Comparison of ENCODE assay signal across 22 cellular contexts in the genomic region with DNA sequence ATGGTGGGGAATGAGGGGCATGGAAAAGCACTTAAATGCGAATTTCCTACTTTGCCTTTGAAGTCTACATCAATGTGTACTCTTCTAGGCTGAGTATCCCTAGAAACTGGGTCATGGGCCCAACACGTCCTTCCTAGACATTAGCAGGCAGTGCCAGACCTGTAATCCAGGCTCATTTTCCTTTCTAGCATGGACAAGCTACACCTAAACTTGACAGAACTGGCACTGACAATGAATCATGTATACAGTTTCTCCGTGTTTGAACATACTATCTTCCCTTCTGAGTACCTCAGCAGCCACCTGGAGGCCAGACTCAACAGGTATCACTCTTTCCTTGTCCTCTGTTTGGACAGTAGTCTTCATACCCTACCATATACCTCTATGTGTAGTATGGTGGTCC. TPM values are rescaled to one million over a fixed set of nuclear protein-coding genes. Genes with fewer than 3 reads are reported as not detected.
DNase-seq lines count a peak whose midpoint lies in the region; ATAC-seq and TF ChIP-seq lines count a peak whose summit lies in the region.
"Had no signal": no experiment of that assay in that cellular context is flagged by ENCODE, and none has a peak within 500 bp of the region (broad histone marks: within the 10 kb centered on the region; RNA-seq: fewer than 3 reads in every experiment).

No MANE protein-coding gene starts in this region.

- in situ Hi-C loops in mammary epithelial cell (cut with MboI; ENCODE audit: low sequenced_read_pairs in 2 of 2), result no loop called here

- dilution Hi-C loops in mammary epithelial cell (cut with HindIII; ENCODE audit: low sequenced_read_pairs), result no loop called here

- H3K27ac Mint-ChIP-seq in activated CD4-positive, alpha-beta memory T cell treated with anti-CD3 and anti-CD28 coated beads for 36 hours, result peak overlapping the region; percentile 95
- H3K27ac Mint-ChIP-seq in activated CD4-positive, alpha-beta memory T cell treated with anti-CD3 and anti-CD28 coated beads, Interleukin-2, amount 10 ng/mL, durations not matched to agents 7 days and 5 days, result no peak overlapping the region
- H3K27ac Mint-ChIP-seq in MCF 10A (ENCODE audit: low read depth, unreplicated experiment), result no peak overlapping the region
- H3K27ac Mint-ChIP-seq: B cell had no signal

- H3K4me3 ChIP-seq in mammary epithelial cell (replicated peaks in 1 of 3; ENCODE audit: insufficient read depth in 1 of 3, low read depth in 2 of 3, low read length in 3 of 3) (no peak overlapping the region), epithelial cell of esophagus (ENCODE audit: low read length) (no peak overlapping the region), aorta (ENCODE audit: low read length in 2 of 2) (no peak overlapping the region)
- H3K4me3 ChIP-seq: PC-9 had no signal

- peaks cover 4% of the 10 kb centered on the region for H3K27me3 ChIP-seq in mammary epithelial cell (ENCODE audit: insufficient read depth, low read length)
- no peaks in the 10 kb centered on the region for H3K27me3 ChIP-seq in aorta (ENCODE audit: control insufficient read depth in 1 of 2, insufficient read depth in 2 of 2, low read length in 1 of 2)

- CTCF ChIA-PET in activated CD4-positive, alpha-beta memory T cell treated with anti-CD3 and anti-CD28 coated beads for 36 hours (lab: Charles Lee), result interaction anchor here (0.6 to 1.3 kb wide), 2 partner anchors 179 to 1102 kb away, joined by 3 to 4 read pairs; no protein-coding TSS in a partner anchor
- CTCF ChIA-PET in activated CD4-positive, alpha-beta memory T cell treated with anti-CD3 and anti-CD28 coated beads, Interleukin-2, amount 10 ng/mL, durations not matched to agents 7 days and 5 days (lab: Charles Lee), result no interaction called here
- CTCF ChIA-PET in mammary epithelial cell (lab: Charles Lee; ENCODE audit: low non-redundant PET), result no interaction called here
- CTCF ChIA-PET in MCF 10A (lab: Yijun Ruan, JAX), result interaction anchor here (1.0 kb wide), 1 partner anchor 9 kb away, joined by 3 read pairs; no protein-coding TSS in a partner anchor

- no peak overlapping the region for H3K4me2 ChIP-seq in mammary epithelial cell (ENCODE audit: insufficient read depth, low read depth, low read length)
- H3K4me2 ChIP-seq: PC-9 had no signal

- peaks cover 78% of the 10 kb centered on the region for H3K36me3 Mint-ChIP-seq in activated CD4-positive, alpha-beta memory T cell treated with anti-CD3 and anti-CD28 coated beads for 36 hours
- H3K36me3 Mint-ChIP-seq in activated CD4-positive, alpha-beta memory T cell treated with anti-CD3 and anti-CD28 coated beads, Interleukin-2, amount 10 ng/mL, durations not matched to agents 7 days and 5 days (ENCODE audit: low read depth), result peaks cover 94% of the 10 kb centered on the region
- peaks cover 5% of the 10 kb centered on the region for H3K36me3 Mint-ChIP-seq in MCF 10A (ENCODE audit: insufficient read depth, unreplicated experiment)

- H3K27me3 Mint-ChIP-seq in activated CD4-positive, alpha-beta memory T cell treated with anti-CD3 and anti-CD28 coated beads for 36 hours, result no peaks in the 10 kb centered on the region
- no peaks in the 10 kb centered on the region for H3K27me3 Mint-ChIP-seq in activated CD4-positive, alpha-beta memory T cell treated with anti-CD3 and anti-CD28 coated beads, Interleukin-2, amount 10 ng/mL, durations not matched to agents 7 days and 5 days
- peaks cover 85% of the 10 kb centered on the region for H3K27me3 Mint-ChIP-seq in MCF 10A (ENCODE audit: insufficient read depth, unreplicated experiment)
- H3K27me3 Mint-ChIP-seq: B cell had no signal

- H3K9me3 ChIP-seq in mammary epithelial cell (replicated peaks; ENCODE audit: insufficient read depth, low read length) (no peaks in the 10 kb centered on the region), aorta (ENCODE audit: control insufficient read depth, low read length) (no peaks in the 10 kb centered on the region)

- no TSS peak for BruUV-seq in mammary epithelial cell (replicated peaks; lab: Mats Ljungman, UMichigan)
- no TSS peak for BruUV-seq in MCF 10A (replicated peaks; lab: Mats Ljungman, UMichigan)

- WGBS in mammary epithelial cell (ENCODE audit: low coverage, missing lambda C conversion rate), result 59% methylated on average over 2 of the region's 3 CpGs
- WGBS in aorta, 2 donors, result 83 to 85% methylated on average over 3 of the region's 3 CpGs

- no peak for DNase-seq in activated CD4-positive, alpha-beta memory T cell treated with anti-CD3 and anti-CD28 coated beads for 36 hours
- no peak for DNase-seq in activated CD4-positive, alpha-beta memory T cell treated with anti-CD3 and anti-CD28 coated beads, Interleukin-2, amount 10 ng/mL, durations not matched to agents 7 days and 5 days
- peak; percentile 3 for DNase-seq in mammary epithelial cell
- no peak for DNase-seq in MCF 10A (ENCODE audit: unreplicated experiment)
- peak; percentile 67 for DNase-seq in epithelial cell of esophagus (ENCODE audit: low read depth)
- no peak for DNase-seq in aorta
- DNase-seq: KBM-7, NCI-H1092 treated with DMSO at 0.1 percent for 48 hours, NCI-H1436 treated with DMSO at 0.1 percent for 48 hours, NCI-H1930, NCI-H2227 treated with DMSO at 0.1 percent for 48 hours, NCI-H510A, PC-9, RPMI8226, SHP77 had no signal

- intact Hi-C loops in activated CD4-positive, alpha-beta memory T cell treated with anti-CD3 and anti-CD28 coated beads for 36 hours (cut with micrococcal nuclease), result loop anchor here (2.0 to 10.0 kb wide), 3 partner anchors 37 to 249 kb away; no protein-coding TSS in a partner anchor
- intact Hi-C loops in mammary epithelial cell (cut with micrococcal nuclease) (no loop called here), MCF 10A (cut with micrococcal nuclease) (no loop called here), aorta (cut with DNase I) (loop anchor here in 1 of 2 donors (10.0 kb wide), 1 partner anchor 71 kb away; no protein-coding TSS in a partner anchor)

- peaks cover 48% of the 10 kb centered on the region for H3K4me1 Mint-ChIP-seq in activated CD4-positive, alpha-beta memory T cell treated with anti-CD3 and anti-CD28 coated beads for 36 hours (ENCODE audit: low read depth)
- peaks cover 14% of the 10 kb centered on the region for H3K4me1 Mint-ChIP-seq in activated CD4-positive, alpha-beta memory T cell treated with anti-CD3 and anti-CD28 coated beads, Interleukin-2, amount 10 ng/mL, durations not matched to agents 7 days and 5 days
- H3K4me1 Mint-ChIP-seq in MCF 10A (ENCODE audit: insufficient read depth, unreplicated experiment), result no peaks in the 10 kb centered on the region

- no peak for TF ChIP-seq CTCF in mammary epithelial cell (conservative IDR thresholded peaks at IDR 0.05 in 1 of 2, IDR thresholded peaks at IDR 0.05 in 1 of 2; ENCODE audit: extremely low read depth in 1 of 2, insufficient read depth in 1 of 2, low read depth in 1 of 2, low read length in 2 of 2)
- TF ChIP-seq CTCF in MCF 10A (IDR thresholded peaks at IDR 0.05; ENCODE audit: unreplicated experiment), result no peak
- TF ChIP-seq CTCF in epithelial cell of esophagus (IDR thresholded peaks at IDR 0.05; ENCODE audit: insufficient read depth, low read depth, low read length, missing control alignments), result no peak

- H3K4me1 ChIP-seq in mammary epithelial cell (ENCODE audit: insufficient read depth, low read length), result no peaks in the 10 kb centered on the region
- no peaks in the 10 kb centered on the region for H3K4me1 ChIP-seq in aorta (ENCODE audit: control insufficient read depth in 1 of 2, insufficient read depth in 2 of 2, low read length in 2 of 2)

- no peaks in the 10 kb centered on the region for H3K9me3 Mint-ChIP-seq in activated CD4-positive, alpha-beta memory T cell treated with anti-CD3 and anti-CD28 coated beads for 36 hours
- H3K9me3 Mint-ChIP-seq in activated CD4-positive, alpha-beta memory T cell treated with anti-CD3 and anti-CD28 coated beads, Interleukin-2, amount 10 ng/mL, durations not matched to agents 7 days and 5 days, result no peaks in the 10 kb centered on the region
- no peaks in the 10 kb centered on the region for H3K9me3 Mint-ChIP-seq in MCF 10A (ENCODE audit: unreplicated experiment)
- H3K9me3 Mint-ChIP-seq: CD14-positive monocyte had no signal

- H3K27ac ChIP-seq in mammary epithelial cell (ENCODE audit: insufficient read depth, low read depth, low read length) (no peak overlapping the region), aorta (ENCODE audit: low read depth in 1 of 2, low read length in 2 of 2) (no peak overlapping the region)
- H3K27ac ChIP-seq: PC-9 had no signal

- no peaks in the 10 kb centered on the region for H4K20me1 ChIP-seq in mammary epithelial cell (ENCODE audit: insufficient read depth, low read length)

- POLR2A ChIA-PET in activated CD4-positive, alpha-beta memory T cell treated with anti-CD3 and anti-CD28 coated beads for 36 hours (lab: Charles Lee), result no interaction called here
- POLR2A ChIA-PET in activated CD4-positive, alpha-beta memory T cell treated with anti-CD3 and anti-CD28 coated beads, Interleukin-2, amount 10 ng/mL, durations not matched to agents 7 days and 5 days (lab: Charles Lee), result no interaction called here
- POLR2A ChIA-PET in MCF 10A (lab: Yijun Ruan, JAX), result no interaction called here

- H3K79me2 ChIP-seq in mammary epithelial cell (ENCODE audit: insufficient read depth, low read length), result no peaks in the 10 kb centered on the region

- no peak overlapping the region for H3K4me3 Mint-ChIP-seq in activated CD4-positive, alpha-beta memory T cell treated with anti-CD3 and anti-CD28 coated beads for 36 hours
- no peak overlapping the region for H3K4me3 Mint-ChIP-seq in activated CD4-positive, alpha-beta memory T cell treated with anti-CD3 and anti-CD28 coated beads, Interleukin-2, amount 10 ng/mL, durations not matched to agents 7 days and 5 days
- no peak overlapping the region for H3K4me3 Mint-ChIP-seq in MCF 10A (ENCODE audit: unreplicated experiment)
- H3K4me3 Mint-ChIP-seq: B cell, CD14-positive monocyte had no signal

- H3K36me3 ChIP-seq in mammary epithelial cell (ENCODE audit: insufficient read depth, low read length) (no peaks in the 10 kb centered on the region), aorta (ENCODE audit: control insufficient read depth in 1 of 2, insufficient read depth in 2 of 2, low read length in 1 of 2) (no peaks in the 10 kb centered on the region)

- ATAC-seq in GM18870 (IDR thresholded peaks at IDR 0.05; ENCODE audit: unreplicated experiment), result no peak
- no peak for ATAC-seq in aorta (ENCODE audit: low FRiP score)
- ATAC-seq: HCT116 had no signal

- no peak overlapping the region for H3K9ac ChIP-seq in mammary epithelial cell (ENCODE audit: insufficient read depth, low read length)

- no peak overlapping the region for H2AFZ ChIP-seq in mammary epithelial cell (ENCODE audit: low read depth, low read length)
- H2AFZ ChIP-seq: PC-9 had no signal

RNA-seq across cellular contexts. Expression of gene PDE1B, which starts 25.8 kb away (rescaled TPM):
- total RNA-seq in activated CD4-positive, alpha-beta memory T cell treated with anti-CD3 and anti-CD28 coated beads for 36 hours, result 10 to 100 TPM; 10.4 to 11.1 TPM
- 10 to 100 TPM; 11.5 to 12.0 TPM for total RNA-seq in activated CD4-positive, alpha-beta memory T cell treated with anti-CD3 and anti-CD28 coated beads, Interleukin-2, amount 10 ng/mL, durations not matched to agents 7 days and 5 days
- total RNA-seq in mammary epithelial cell (under 1 TPM in 1 of 2 donors, not detected in 1; under 0.01 TPM), MCF 10A (2022) (not detected in 2 replicates), aorta (10 to 100 TPM; 23.1 to 63.4 TPM)
- polyA plus RNA-seq in mammary epithelial cell (0.08 TPM), aorta (10 to 100 TPM in 1 of 2 donors, 1 to 10 TPM in 1; 6.6 to 38.6 TPM)
- polyA minus RNA-seq in mammary epithelial cell, result not detected
- total RNA-seq: HT1080, PC-9 had no signal

RNA-seq across cellular contexts. Expression of gene NCKAP1L, which starts 26.1 kb away (rescaled TPM):
- total RNA-seq in activated CD4-positive, alpha-beta memory T cell treated with anti-CD3 and anti-CD28 coated beads for 36 hours, result 100 to 1,000 TPM; 158 to 160 TPM
- total RNA-seq in activated CD4-positive, alpha-beta memory T cell treated with anti-CD3 and anti-CD28 coated beads, Interleukin-2, amount 10 ng/mL, durations not matched to agents 7 days and 5 days, result 100 to 1,000 TPM; 188 to 189 TPM
- not detected for total RNA-seq in mammary epithelial cell
- polyA plus RNA-seq in mammary epithelial cell, result 0.01 TPM
- not detected for polyA minus RNA-seq in mammary epithelial cell
- not detected in 2 replicates for total RNA-seq in MCF 10A (2022)
- total RNA-seq in aorta, result 10 to 100 TPM; 39.8 to 47.7 TPM
- polyA plus RNA-seq in aorta, result 1 to 10 TPM; 3.4 to 5.4 TPM
- total RNA-seq: H1, HT1080, PC-9 had no signal

RNA-seq across cellular contexts. Expression of gene GTSF1, which starts 50.2 kb away (rescaled TPM):
- total RNA-seq in activated CD4-positive, alpha-beta memory T cell treated with anti-CD3 and anti-CD28 coated beads for 36 hours, result 10 to 100 TPM; 11.3 to 13.0 TPM
- total RNA-seq in activated CD4-positive, alpha-beta memory T cell treated with anti-CD3 and anti-CD28 coated beads, Interleukin-2, amount 10 ng/mL, durations not matched to agents 7 days and 5 days, result 10 to 100 TPM; 14.9 to 16.4 TPM
- total RNA-seq in mammary epithelial cell (not detected), MCF 10A (2022) (not detected in 2 replicates), aorta (not detected)
- polyA plus RNA-seq in mammary epithelial cell (not detected), aorta (1 to 10 TPM in 1 of 2 donors, not detected in 1; 1.5 TPM)
- not detected for polyA minus RNA-seq in mammary epithelial cell
- total RNA-seq: Daoy, PC-9 had no signal

Comparison
In these comparisons a context has a peak if more than half of its experiments do, and no peak if none do; other contexts are left out.
1. DNase-seq: peak in mammary epithelial cell (single experiment) and epithelial cell of esophagus (single experiment); none in activated CD4-positive, alpha-beta memory T cell treated with anti-CD3 and anti-CD28 coated beads for 36 hours (single experiment), activated CD4-positive, alpha-beta memory T cell treated with anti-CD3 and anti-CD28 coated beads, Interleukin-2, amount 10 ng/mL, durations not matched to agents 7 days and 5 days (single experiment), MCF 10A (single experiment) and aorta (0 of 2).
2. CTCF ChIA-PET loops: an anchor here in activated CD4-positive, alpha-beta memory T cell treated with anti-CD3 and anti-CD28 coated beads for 36 hours (0.6 to 1.3 kb wide) and MCF 10A (1.0 kb wide); none called in activated CD4-positive, alpha-beta memory T cell treated with anti-CD3 and anti-CD28 coated beads, Interleukin-2, amount 10 ng/mL, durations not matched to agents 7 days and 5 days and mammary epithelial cell.
3. RNA of gene PDE1B, which starts 25.8 kb away (total RNA-seq): 23.1 to 63.4 TPM in aorta, 11.5 to 12.0 TPM in activated CD4-positive, alpha-beta memory T cell treated with anti-CD3 and anti-CD28 coated beads, Interleukin-2, amount 10 ng/mL, durations not matched to agents 7 days and 5 days and 10.4 to 11.1 TPM in activated CD4-positive, alpha-beta memory T cell treated with anti-CD3 and anti-CD28 coated beads for 36 hours; not detected in MCF 10A and under 0.01 TPM in mammary epithelial cell; every median in the first group is over 10 times any median in the second.
4. RNA of gene NCKAP1L, which starts 26.1 kb away (total RNA-seq): 188 to 189 TPM in activated CD4-positive, alpha-beta memory T cell treated with anti-CD3 and anti-CD28 coated beads, Interleukin-2, amount 10 ng/mL, durations not matched to agents 7 days and 5 days, 158 to 160 TPM in activated CD4-positive, alpha-beta memory T cell treated with anti-CD3 and anti-CD28 coated beads for 36 hours and 39.8 to 47.7 TPM in aorta; not detected in MCF 10A and not detected in mammary epithelial cell; every median in the first group is over 10 times any median in the second.
5. RNA of gene GTSF1, which starts 50.2 kb away (total RNA-seq): 14.9 to 16.4 TPM in activated CD4-positive, alpha-beta memory T cell treated with anti-CD3 and anti-CD28 coated beads, Interleukin-2, amount 10 ng/mL, durations not matched to agents 7 days and 5 days and 11.3 to 13.0 TPM in activated CD4-positive, alpha-beta memory T cell treated with anti-CD3 and anti-CD28 coated beads for 36 hours; not detected in aorta, not detected in mammary epithelial cell and not detected in MCF 10A; every median in the first group is over 4 times any median in the second.